ENCODE assay signal across 2 cellular contexts in the genomic region with DNA sequence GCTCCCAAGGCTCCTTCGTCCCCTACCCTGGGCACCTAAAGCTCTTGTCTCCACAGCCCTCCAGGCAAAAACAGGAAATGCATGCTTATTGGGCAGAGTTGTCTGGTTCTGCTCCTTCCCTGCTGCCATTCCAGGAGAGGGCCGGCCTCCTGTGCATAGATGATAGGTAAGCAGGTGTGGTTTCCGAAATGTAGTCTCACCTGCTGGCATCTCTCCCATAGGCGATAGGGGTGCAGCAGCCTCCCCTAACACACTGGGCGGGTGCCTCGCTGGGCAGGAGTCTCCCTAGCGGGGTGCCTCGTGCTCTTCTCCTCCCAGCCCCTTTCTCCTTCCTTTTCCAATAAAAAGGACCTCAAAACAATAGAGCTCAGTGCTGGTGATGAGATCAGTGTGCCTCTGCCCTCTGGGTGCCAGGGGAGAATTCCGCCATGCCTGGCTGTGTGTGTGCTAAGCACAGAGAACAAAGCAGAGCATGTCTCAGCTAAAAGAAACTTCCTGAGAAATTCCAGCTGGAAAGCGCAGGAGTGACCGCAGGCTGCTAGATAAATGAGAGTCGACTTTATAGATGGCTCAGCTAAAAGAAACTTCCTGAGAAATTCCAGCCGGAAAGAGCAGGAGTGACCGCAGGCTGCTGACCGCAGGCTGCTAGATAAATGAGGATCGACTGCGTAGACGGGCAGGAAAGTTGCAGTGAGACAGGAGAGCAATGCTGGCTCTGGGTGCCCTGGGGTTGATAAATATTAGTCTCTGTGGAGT.
TF ChIP-seq lines count a peak whose summit lies in the region.

No MANE protein-coding gene starts in this region.

TF ChIP-seq in IMR-90, 13 proteins besides CTCF, POLR2A, EP300 and RAD21:
- peak; percentile 11; the same call in 1 of the 2 replicates for TF ChIP-seq NFE2L2 (IDR thresholded peaks at IDR 0.05; ENCODE audit: low read depth, low read length)
- 0 out of 2 replicates have a peak, but pooled peaks have one; percentile 37 for TF ChIP-seq FOS (IDR thresholded peaks at IDR 0.05; ENCODE audit: low read depth, low read length)
- TF ChIP-seq CHD1 (IDR thresholded peaks at IDR 0.05; ENCODE audit: low read depth, low read length) = no peak
- TF ChIP-seq SMC3 (IDR thresholded peaks at IDR 0.05; ENCODE audit: low read depth, low read length) = no peak
- no peak for TF ChIP-seq RCOR1 (IDR thresholded peaks at IDR 0.05; ENCODE audit: insufficient replicate concordance, low read length)
- TF ChIP-seq CEBPB (IDR thresholded peaks at IDR 0.05; ENCODE audit: low read depth, low read length) = 0 out of 2 replicates have a peak, but pooled peaks have one; percentile 5
- TF ChIP-seq BHLHE40 (IDR thresholded peaks at IDR 0.05; ENCODE audit: low read depth, low read length) = peak; percentile 58; the same call in 1 of the 2 replicates
- TF ChIP-seq MXI1 (IDR thresholded peaks at IDR 0.05; ENCODE audit: borderline replicate concordance, low read depth, low read length) = no peak
- TF ChIP-seq MAZ (IDR thresholded peaks at IDR 0.05; ENCODE audit: borderline replicate concordance, low read depth, low read length) = peak; percentile 12; the same call in 1 of the 2 replicates
- TF ChIP-seq, protein P1, sequence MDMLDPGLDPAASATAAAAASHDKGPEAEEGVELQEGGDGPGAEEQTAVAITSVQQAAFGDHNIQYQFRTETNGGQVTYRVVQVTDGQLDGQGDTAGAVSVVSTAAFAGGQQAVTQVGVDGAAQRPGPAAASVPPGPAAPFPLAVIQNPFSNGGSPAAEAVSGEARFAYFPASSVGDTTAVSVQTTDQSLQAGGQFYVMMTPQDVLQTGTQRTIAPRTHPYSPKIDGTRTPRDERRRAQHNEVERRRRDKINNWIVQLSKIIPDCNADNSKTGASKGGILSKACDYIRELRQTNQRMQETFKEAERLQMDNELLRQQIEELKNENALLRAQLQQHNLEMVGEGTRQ (IDR thresholded peaks at IDR 0.05; ENCODE audit: low read depth, low read length) = no peak
- peak; percentile 72 for TF ChIP-seq MAFK (IDR thresholded peaks at IDR 0.05; ENCODE audit: low read depth, low read length)
- TF ChIP-seq, protein P2, sequence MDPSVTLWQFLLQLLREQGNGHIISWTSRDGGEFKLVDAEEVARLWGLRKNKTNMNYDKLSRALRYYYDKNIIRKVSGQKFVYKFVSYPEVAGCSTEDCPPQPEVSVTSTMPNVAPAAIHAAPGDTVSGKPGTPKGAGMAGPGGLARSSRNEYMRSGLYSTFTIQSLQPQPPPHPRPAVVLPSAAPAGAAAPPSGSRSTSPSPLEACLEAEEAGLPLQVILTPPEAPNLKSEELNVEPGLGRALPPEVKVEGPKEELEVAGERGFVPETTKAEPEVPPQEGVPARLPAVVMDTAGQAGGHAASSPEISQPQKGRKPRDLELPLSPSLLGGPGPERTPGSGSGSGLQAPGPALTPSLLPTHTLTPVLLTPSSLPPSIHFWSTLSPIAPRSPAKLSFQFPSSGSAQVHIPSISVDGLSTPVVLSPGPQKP (IDR thresholded peaks at IDR 0.05; ENCODE audit: borderline replicate concordance, low read depth, low read length) = no peak
- TF ChIP-seq RFX5 (IDR thresholded peaks at IDR 0.05; ENCODE audit: low read depth, low read length) = no peak

TF ChIP-seq in endothelial cell of umbilical vein, 7 proteins besides CTCF, POLR2A, EP300 and RAD21:
- TF ChIP-seq FOS (IDR thresholded peaks at IDR 0.05; ENCODE audit: borderline replicate concordance, insufficient read depth, low read length) (peak; percentile 19), GATA2 (IDR thresholded peaks at IDR 0.05; ENCODE audit: insufficient read depth, insufficient read length, low read depth, low read length) (no peak), JUN (IDR thresholded peaks at IDR 0.05; ENCODE audit: borderline replicate concordance, insufficient read depth, insufficient read length, low read depth) (no peak)
